1 cellular context compared by ENCODE assay signal in the genomic region with DNA sequence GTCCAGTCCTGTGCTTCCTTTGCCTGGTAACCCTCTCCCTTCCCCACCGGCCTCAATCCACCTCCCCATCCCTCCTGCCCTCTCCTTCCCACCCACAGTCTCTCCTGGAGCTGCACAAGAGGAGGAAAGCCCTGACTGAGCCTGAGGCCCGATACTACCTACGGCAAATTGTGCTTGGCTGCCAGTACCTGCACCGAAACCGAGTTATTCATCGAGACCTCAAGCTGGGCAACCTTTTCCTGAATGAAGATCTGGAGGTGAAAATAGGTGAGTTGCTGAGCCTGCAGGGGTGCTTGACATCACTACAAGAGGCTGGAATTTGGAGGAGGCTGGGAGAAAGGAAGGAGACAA.
TF ChIP-seq lines count a peak whose summit lies in the region.

No MANE protein-coding gene starts in this region.

TF ChIP-seq in K562, 482 proteins besides CTCF, POLR2A, EP300 and RAD21:
- TF ChIP-seq RFX1 (IDR thresholded peaks at IDR 0.05) = no peak
- no peak for TF ChIP-seq CSDE1 (IDR thresholded peaks at IDR 0.05)
- TF ChIP-seq, protein P1, sequence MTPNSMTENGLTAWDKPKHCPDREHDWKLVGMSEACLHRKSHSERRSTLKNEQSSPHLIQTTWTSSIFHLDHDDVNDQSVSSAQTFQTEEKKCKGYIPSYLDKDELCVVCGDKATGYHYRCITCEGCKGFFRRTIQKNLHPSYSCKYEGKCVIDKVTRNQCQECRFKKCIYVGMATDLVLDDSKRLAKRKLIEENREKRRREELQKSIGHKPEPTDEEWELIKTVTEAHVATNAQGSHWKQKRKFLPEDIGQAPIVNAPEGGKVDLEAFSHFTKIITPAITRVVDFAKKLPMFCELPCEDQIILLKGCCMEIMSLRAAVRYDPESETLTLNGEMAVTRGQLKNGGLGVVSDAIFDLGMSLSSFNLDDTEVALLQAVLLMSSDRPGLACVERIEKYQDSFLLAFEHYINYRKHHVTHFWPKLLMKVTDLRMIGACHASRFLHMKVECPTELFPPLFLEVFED (CRISPR knock-in tag; conservative IDR thresholded peaks at IDR 0.05) = no peak
- no peak for TF ChIP-seq ZNF384 (IDR thresholded peaks at IDR 0.05; ENCODE audit: low read depth, low read length)
- no peak for TF ChIP-seq NR2C1 (IDR thresholded peaks at IDR 0.05)
- TF ChIP-seq NR2C1 (tag; IDR thresholded peaks at IDR 0.05) = no peak
- TF ChIP-seq ZNF12 (CRISPR knock-in tag; IDR thresholded peaks at IDR 0.05) = no peak
- no peak for TF ChIP-seq FOS (IDR thresholded peaks at IDR 0.05; ENCODE audit: extremely low read depth, insufficient read length)
